Comparison of ENCODE assay signal across 37 cellular contexts in the genomic region with DNA sequence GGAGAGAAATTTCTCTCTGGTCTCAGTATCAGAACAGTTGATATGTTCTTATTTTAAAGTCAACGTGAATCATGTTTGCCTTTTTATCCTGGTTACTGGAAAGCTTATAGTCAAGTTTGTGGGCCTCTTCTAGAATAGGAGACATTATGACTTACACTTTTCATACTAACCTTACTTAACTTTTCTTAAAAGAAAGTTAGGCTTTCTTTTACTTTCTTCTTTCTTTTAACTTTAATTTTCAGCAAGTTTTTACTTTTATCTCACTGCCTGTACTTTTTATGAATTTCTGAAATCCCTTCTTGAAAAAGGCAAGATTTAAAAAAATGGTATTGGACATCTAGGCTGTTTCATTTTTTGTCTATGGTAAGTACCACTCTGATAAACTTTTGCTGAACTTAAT.
DNase-seq lines count a peak whose midpoint lies in the region; ATAC-seq, FAIRE-seq and TF ChIP-seq lines count a peak whose summit lies in the region.
"Had no signal": no experiment of that assay in that cellular context is flagged by ENCODE, and none has a peak within 500 bp of the region (broad histone marks: within the 10 kb centered on the region; RNA-seq: fewer than 3 reads in every experiment).

No MANE protein-coding gene starts in this region.

- H3K4me3 ChIP-seq in HEK293 (ENCODE audit: low read depth, low read length), result no peak overlapping the region
- H3K4me3 ChIP-seq: A549; BLaER1; BLaER1 treated with 17β-estradiol and CSF1 and Interleukin-3, amounts not matched to agents 10 nM and 100 nM had no signal

- H3K36me3 Mint-ChIP-seq in activated naive CD4-positive, alpha-beta T cell treated with anti-CD3 and anti-CD28 coated beads, Interleukin-2, amount 50 U/mL, for 72 hours, result no peaks in the 10 kb centered on the region

- H3K4me1 ChIP-seq in HEK293 (ENCODE audit: control insufficient read depth, insufficient read depth, low read length), result no peaks in the 10 kb centered on the region
- H3K4me1 ChIP-seq: A549; BE2C; BLaER1; BLaER1 treated with 17β-estradiol and CSF1 and Interleukin-3, amounts not matched to agents 10 nM and 100 nM; Caco-2 had no signal

- no peaks in the 10 kb centered on the region for H3K9me3 Mint-ChIP-seq in activated naive CD4-positive, alpha-beta T cell treated with anti-CD3 and anti-CD28 coated beads, Interleukin-2, amount 50 U/mL, for 72 hours
- H3K9me3 Mint-ChIP-seq: CD4-positive, alpha-beta memory T cell; CD4-positive, alpha-beta T cell; CD4-positive, CD25-positive, alpha-beta regulatory T cell; CD8-positive, alpha-beta memory T cell; CD8-positive, alpha-beta T cell had no signal

- TF ChIP-seq POLR2A in H54 (IDR thresholded peaks at IDR 0.05; ENCODE audit: low read depth, low read length) (no peak), erythroblast (IDR thresholded peaks at IDR 0.05; ENCODE audit: low read length) (no peak)

- ATAC-seq in activated naive CD4-positive, alpha-beta T cell treated with anti-CD3 and anti-CD28 coated beads, Interleukin-2, amount 50 U/mL, for 72 hours, result no peak
- ATAC-seq: A549; CD8-positive, alpha-beta T cell had no signal

- H3K27ac ChIP-seq in HEK293 (ENCODE audit: extremely low read depth, low read depth, low read length), result no peak overlapping the region
- H3K27ac ChIP-seq: 22Rv1; A549; BLaER1; BLaER1 treated with 17β-estradiol and CSF1 and Interleukin-3, amounts not matched to agents 10 nM and 100 nM; C4-2B had no signal

- H3K9me3 ChIP-seq in HEK293 (ENCODE audit: control insufficient read depth, insufficient read depth, low read depth, low read length), result no peaks in the 10 kb centered on the region
- H3K9me3 ChIP-seq: A549; BE2C; BLaER1; BLaER1 treated with 17β-estradiol and CSF1 and Interleukin-3, amounts not matched to agents 10 nM and 100 nM; Caco-2 had no signal

- no peak for DNase-seq in H54 (ENCODE audit: insufficient read length, low spot score)
- DNase-seq in frontal cortex (ENCODE audit: low spot score in 2 of 2), result no peak
- peak; percentile 1 for DNase-seq in superior temporal gyrus (ENCODE audit: extremely low spot score)
- DNase-seq in erythroblast (lab: John Stamatoyannopoulos, UW), result no peak
- DNase-seq in NCI-H1092 treated with DMSO at 0.1 percent for 48 hours (lab: John Stamatoyannopoulos, UW), result no peak
- DNase-seq in activated naive CD4-positive, alpha-beta T cell treated with anti-CD3 and anti-CD28 coated beads, Interleukin-2, amount 50 U/mL, for 72 hours (ENCODE audit: low spot score in 2 of 2), result no peak
- no peak for DNase-seq in UCSD-AML1 (lab: John Stamatoyannopoulos, UW; ENCODE audit: unreplicated experiment)
- DNase-seq: 8988T; ACHN; AML-193; BE2C; C1 segment of cervical spinal cord; Caco-2; Calu3; CD4-positive, alpha-beta memory T cell; CD4-positive, alpha-beta T cell; CD4-positive, CD25-positive, alpha-beta regulatory T cell; CD8-positive, alpha-beta memory T cell; CD8-positive, alpha-beta T cell; COR-L47; DMS 273 treated with DMSO at 0.1 percent for 48 hours; DMS153; DMS53; DMS79; DMS79 treated with DMSO at 0.1 percent for 48 hours; DND-41; EL had no signal

- POLR2A ChIA-PET in HEK293 (lab: Yijun Ruan, JAX), result no interaction called here

- no peaks in the 10 kb centered on the region for H3K36me3 ChIP-seq in HEK293 (ENCODE audit: control insufficient read depth in 2 of 2, insufficient read depth in 1 of 2, low read length in 2 of 2)
- H3K36me3 ChIP-seq: BE2C, BLaER1 had no signal

- FAIRE-seq in H54 (lab: Jason Lieb, UNC), result peak; percentile 61
- peak; percentile 55 for FAIRE-seq in frontal cortex (lab: Jason Lieb, UNC)
- FAIRE-seq: A204.1, A549, D721Med had no signal

- H3K27ac Mint-ChIP-seq in activated naive CD4-positive, alpha-beta T cell treated with anti-CD3 and anti-CD28 coated beads, Interleukin-2, amount 50 U/mL, for 72 hours, result no peak overlapping the region
- H3K27ac Mint-ChIP-seq: B cell; CD14-positive monocyte; CD4-positive, alpha-beta memory T cell; CD4-positive, alpha-beta T cell; CD4-positive, CD25-positive, alpha-beta regulatory T cell; CD8-positive, alpha-beta memory T cell; CD8-positive, alpha-beta T cell had no signal

- CTCF ChIA-PET in HEK293 (lab: Yijun Ruan, JAX), result no interaction called here

- TF ChIP-seq CTCF in HEK293 (tag by site-specific recombination; IDR thresholded peaks at IDR 0.05), result no peak

TF ChIP-seq in HEK293, 187 proteins besides CTCF, POLR2A, EP300 and RAD21:
- TF ChIP-seq PRDM1 (tag by site-specific recombination; IDR thresholded peaks at IDR 0.05) (peak; percentile 92), ZNF121 (tag by site-specific recombination; IDR thresholded peaks at IDR 0.05) (no peak)
